In the genomic region with DNA sequence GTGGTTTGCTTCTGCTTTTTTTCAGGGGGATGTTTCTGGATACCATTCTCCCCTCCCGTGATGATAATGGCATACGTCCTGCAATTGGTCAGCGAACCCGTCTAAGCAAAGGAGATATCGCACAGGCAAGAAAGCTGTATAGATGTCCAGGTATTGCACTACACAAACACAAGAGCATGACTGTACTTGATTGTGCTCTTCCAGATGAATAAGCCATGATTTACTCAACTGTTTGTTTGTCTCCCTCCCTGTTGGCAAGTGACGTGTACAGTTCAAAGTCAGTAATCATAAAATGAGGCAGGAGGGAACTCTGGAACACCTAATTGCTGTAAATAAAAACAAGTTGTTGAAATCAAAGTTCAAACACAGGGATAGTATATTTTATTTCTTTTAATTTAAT, we compare ENCODE assay signal across 9 cellular contexts.
"Had no signal": no experiment of that assay in that cellular context is flagged by ENCODE, and none has a peak within 500 bp of the region (broad histone marks: within the 10 kb centered on the region; RNA-seq: fewer than 3 reads in every experiment).

No MANE protein-coding gene starts in this region.

- H3K27me3 ChIP-seq: adrenal gland, esophagus muscularis mucosa had no signal

- H3K27ac ChIP-seq: adrenal gland, esophagus muscularis mucosa, left ventricle myocardium inferior had no signal

- DNase-seq: activated naive CD4-positive, alpha-beta T cell treated with anti-CD3 and anti-CD28 coated beads, Interleukin-2, amount 10 ng/mL, durations not matched to agents 7 days and 5 days; adrenal gland; cerebellar nuclear complex; effector memory CD8-positive, alpha-beta T cell; head of caudate nucleus; left ventricle myocardium inferior; stimulated activated CD4-positive, alpha-beta T cell treated with anti-CD3 and anti-CD28 coated beads, Interleukin-15, amount 100 ng/mL, for 24 hours; stimulated activated CD4-positive, alpha-beta T cell treated with anti-CD3 and anti-CD28 coated beads, Interleukin-4, amount 100 ng/mL, for 24 hours had no signal

- H3K36me3 ChIP-seq: adrenal gland, esophagus muscularis mucosa, left ventricle myocardium inferior had no signal

- H3K4me1 ChIP-seq: adrenal gland, esophagus muscularis mucosa, left ventricle myocardium inferior had no signal

- H3K4me3 ChIP-seq: adrenal gland, esophagus muscularis mucosa, left ventricle myocardium inferior had no signal

- H3K9me3 ChIP-seq: adrenal gland had no signal
